1 cellular context compared by ENCODE assay signal in genomic region chr2:156670104-156670503, GRCh38.
TF ChIP-seq lines count a peak whose summit lies in the region.

No MANE protein-coding gene starts in this region.

TF ChIP-seq in K562, 482 proteins besides CTCF, POLR2A, EP300 and RAD21 (continued from another document):
- TF ChIP-seq NR2C2 (CRISPR knock-in tag; IDR thresholded peaks at IDR 0.05) = no peak
- no peak for TF ChIP-seq NR2C2 (tag; IDR thresholded peaks at IDR 0.05)
- TF ChIP-seq PHB2 (IDR thresholded peaks at IDR 0.05; ENCODE audit: low read depth) = no peak
- no peak for TF ChIP-seq SIN3A (IDR thresholded peaks at IDR 0.05; ENCODE audit: borderline replicate concordance in 2 of 2, control insufficient read depth in 1 of 2, low read depth in 2 of 2, low read length in 2 of 2)
- TF ChIP-seq RFX7 (CRISPR knock-in tag; IDR thresholded peaks at IDR 0.05) = no peak
- TF ChIP-seq ATF6 (CRISPR knock-in tag; IDR thresholded peaks at IDR 0.05) = no peak
- no peak for TF ChIP-seq WHSC1 (IDR thresholded peaks at IDR 0.05; ENCODE audit: low read length)
- TF ChIP-seq HBP1 (CRISPR knock-in tag; IDR thresholded peaks at IDR 0.05) = no peak
- TF ChIP-seq CSDE1 (IDR thresholded peaks at IDR 0.05) = no peak
- no peak for TF ChIP-seq ZNF398 (CRISPR knock-in tag; IDR thresholded peaks at IDR 0.05)
- no peak for TF ChIP-seq NCOA2 (IDR thresholded peaks at IDR 0.05; ENCODE audit: partially characterized antibody in 2 of 2)
- no peak for TF ChIP-seq ZNF224 (CRISPR knock-in tag; IDR thresholded peaks at IDR 0.05)
- no peak for TF ChIP-seq MEIS2 (IDR thresholded peaks at IDR 0.05; ENCODE audit: partially characterized antibody)
- no peak for TF ChIP-seq ATF3 (IDR thresholded peaks at IDR 0.05)
- no peak for TF ChIP-seq ATF3 (CRISPR knock-in tag; conservative IDR thresholded peaks at IDR 0.05)
- TF ChIP-seq ZNF165 (CRISPR knock-in tag; IDR thresholded peaks at IDR 0.05; ENCODE audit: borderline replicate concordance) = no peak
TF ChIP-seq in K562: peak in this region for 0.
